ENCODE assay signal across 2 cellular contexts in the genomic region with DNA sequence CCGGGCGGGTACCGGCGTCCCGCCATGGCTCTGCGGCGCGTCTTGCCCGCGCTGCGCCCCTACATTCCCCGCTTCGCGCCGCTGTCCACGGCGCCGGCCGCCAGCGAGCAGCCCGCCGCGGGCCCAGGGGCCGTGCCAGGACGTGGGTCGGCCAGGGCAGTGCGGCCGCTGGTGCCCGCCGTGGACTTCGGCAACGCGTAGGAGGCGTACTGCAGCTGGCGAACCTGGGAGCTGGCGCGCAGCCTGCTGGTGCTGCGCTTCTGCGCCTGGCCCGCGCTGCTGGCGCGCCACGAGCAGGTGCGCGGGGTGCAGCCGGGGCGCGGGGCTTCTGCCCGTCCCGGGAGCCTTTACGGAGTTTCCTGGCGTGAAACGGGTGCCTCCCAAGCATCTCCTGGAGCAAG.
TF ChIP-seq lines count a peak whose summit lies in the region.

No MANE protein-coding gene starts in this region.

TF ChIP-seq in GM12878, 131 proteins besides CTCF, POLR2A, EP300 and RAD21:
- TF ChIP-seq MXI1 (IDR thresholded peaks at IDR 0.05; ENCODE audit: low read depth, low read length), result no peak
- no peak for TF ChIP-seq ZSCAN29 (IDR thresholded peaks at IDR 0.05)
- TF ChIP-seq CEBPB (IDR thresholded peaks at IDR 0.05; ENCODE audit: borderline replicate concordance in 1 of 2, low read depth in 2 of 2, low read length in 2 of 2), result no peak
- TF ChIP-seq, protein P1, sequence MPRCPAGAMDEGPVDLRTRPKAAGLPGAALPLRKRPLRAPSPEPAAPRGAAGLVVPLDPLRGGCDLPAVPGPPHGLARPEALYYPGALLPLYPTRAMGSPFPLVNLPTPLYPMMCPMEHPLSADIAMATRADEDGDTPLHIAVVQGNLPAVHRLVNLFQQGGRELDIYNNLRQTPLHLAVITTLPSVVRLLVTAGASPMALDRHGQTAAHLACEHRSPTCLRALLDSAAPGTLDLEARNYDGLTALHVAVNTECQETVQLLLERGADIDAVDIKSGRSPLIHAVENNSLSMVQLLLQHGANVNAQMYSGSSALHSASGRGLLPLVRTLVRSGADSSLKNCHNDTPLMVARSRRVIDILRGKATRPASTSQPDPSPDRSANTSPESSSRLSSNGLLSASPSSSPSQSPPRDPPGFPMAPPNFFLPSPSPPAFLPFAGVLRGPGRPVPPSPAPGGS (IDR thresholded peaks at IDR 0.05; ENCODE audit: borderline replicate concordance, insufficient read depth, low read depth, low read length, poor library complexity, severe bottlenecking), result no peak
- TF ChIP-seq GATAD2B (conservative IDR thresholded peaks at IDR 0.05; ENCODE audit: low read depth), result 0 out of 2 replicates have a peak, but pooled peaks have one; percentile 26
- no peak for TF ChIP-seq RBBP5 (conservative IDR thresholded peaks at IDR 0.05)
- peak; percentile 97 for TF ChIP-seq HDAC6 (IDR thresholded peaks at IDR 0.05; ENCODE audit: unreplicated experiment)
- TF ChIP-seq, protein P2, sequence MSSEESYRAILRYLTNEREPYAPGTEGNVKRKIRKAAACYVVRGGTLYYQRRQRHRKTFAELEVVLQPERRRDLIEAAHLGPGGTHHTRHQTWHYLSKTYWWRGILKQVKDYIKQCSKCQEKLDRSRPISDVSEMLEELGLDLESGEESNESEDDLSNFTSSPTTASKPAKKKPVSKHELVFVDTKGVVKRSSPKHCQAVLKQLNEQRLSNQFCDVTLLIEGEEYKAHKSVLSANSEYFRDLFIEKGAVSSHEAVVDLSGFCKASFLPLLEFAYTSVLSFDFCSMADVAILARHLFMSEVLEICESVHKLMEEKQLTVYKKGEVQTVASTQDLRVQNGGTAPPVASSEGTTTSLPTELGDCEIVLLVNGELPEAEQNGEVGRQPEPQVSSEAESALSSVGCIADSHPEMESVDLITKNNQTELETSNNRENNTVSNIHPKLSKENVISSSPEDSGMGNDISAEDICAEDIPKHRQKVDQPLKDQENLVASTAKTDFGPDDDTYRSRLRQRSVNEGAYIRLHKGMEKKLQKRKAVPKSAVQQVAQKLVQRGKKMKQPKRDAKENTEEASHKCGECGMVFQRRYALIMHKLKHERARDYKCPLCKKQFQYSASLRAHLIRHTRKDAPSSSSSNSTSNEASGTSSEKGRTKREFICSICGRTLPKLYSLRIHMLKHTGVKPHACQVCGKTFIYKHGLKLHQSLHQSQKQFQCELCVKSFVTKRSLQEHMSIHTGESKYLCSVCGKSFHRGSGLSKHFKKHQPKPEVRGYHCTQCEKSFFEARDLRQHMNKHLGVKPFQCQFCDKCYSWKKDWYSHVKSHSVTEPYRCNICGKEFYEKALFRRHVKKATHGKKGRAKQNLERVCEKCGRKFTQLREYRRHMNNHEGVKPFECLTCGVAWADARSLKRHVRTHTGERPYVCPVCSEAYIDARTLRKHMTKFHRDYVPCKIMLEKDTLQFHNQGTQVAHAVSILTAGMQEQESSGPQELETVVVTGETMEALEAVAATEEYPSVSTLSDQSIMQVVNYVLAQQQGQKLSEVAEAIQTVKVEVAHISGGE (CRISPR knock-in tag; IDR thresholded peaks at IDR 0.05), result no peak
- TF ChIP-seq, protein P3, sequence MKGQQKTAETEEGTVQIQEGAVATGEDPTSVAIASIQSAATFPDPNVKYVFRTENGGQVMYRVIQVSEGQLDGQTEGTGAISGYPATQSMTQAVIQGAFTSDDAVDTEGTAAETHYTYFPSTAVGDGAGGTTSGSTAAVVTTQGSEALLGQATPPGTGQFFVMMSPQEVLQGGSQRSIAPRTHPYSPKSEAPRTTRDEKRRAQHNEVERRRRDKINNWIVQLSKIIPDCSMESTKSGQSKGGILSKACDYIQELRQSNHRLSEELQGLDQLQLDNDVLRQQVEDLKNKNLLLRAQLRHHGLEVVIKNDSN (IDR thresholded peaks at IDR 0.05; ENCODE audit: borderline replicate concordance, extremely low read length, insufficient read depth, low read depth, low read length), result peak; percentile 1

TF ChIP-seq in HepG2, 621 proteins besides CTCF, POLR2A, EP300 and RAD21:
- TF ChIP-seq, protein P4, sequence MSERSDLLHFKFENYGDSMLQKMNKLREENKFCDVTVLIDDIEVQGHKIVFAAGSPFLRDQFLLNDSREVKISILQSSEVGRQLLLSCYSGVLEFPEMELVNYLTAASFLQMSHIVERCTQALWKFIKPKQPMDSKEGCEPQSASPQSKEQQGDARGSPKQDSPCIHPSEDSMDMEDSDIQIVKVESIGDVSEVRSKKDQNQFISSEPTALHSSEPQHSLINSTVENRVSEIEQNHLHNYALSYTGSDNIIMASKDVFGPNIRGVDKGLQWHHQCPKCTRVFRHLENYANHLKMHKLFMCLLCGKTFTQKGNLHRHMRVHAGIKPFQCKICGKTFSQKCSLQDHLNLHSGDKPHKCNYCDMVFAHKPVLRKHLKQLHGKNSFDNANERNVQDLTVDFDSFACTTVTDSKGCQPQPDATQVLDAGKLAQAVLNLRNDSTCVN (CRISPR knock-in tag; IDR thresholded peaks at IDR 0.05; ENCODE audit: borderline replicate concordance), result no peak
- peak; percentile 81 for TF ChIP-seq HNRNPLL (IDR thresholded peaks at IDR 0.05; ENCODE audit: low read depth, low read length, poor library complexity, severe bottlenecking)
- TF ChIP-seq, protein P5, sequence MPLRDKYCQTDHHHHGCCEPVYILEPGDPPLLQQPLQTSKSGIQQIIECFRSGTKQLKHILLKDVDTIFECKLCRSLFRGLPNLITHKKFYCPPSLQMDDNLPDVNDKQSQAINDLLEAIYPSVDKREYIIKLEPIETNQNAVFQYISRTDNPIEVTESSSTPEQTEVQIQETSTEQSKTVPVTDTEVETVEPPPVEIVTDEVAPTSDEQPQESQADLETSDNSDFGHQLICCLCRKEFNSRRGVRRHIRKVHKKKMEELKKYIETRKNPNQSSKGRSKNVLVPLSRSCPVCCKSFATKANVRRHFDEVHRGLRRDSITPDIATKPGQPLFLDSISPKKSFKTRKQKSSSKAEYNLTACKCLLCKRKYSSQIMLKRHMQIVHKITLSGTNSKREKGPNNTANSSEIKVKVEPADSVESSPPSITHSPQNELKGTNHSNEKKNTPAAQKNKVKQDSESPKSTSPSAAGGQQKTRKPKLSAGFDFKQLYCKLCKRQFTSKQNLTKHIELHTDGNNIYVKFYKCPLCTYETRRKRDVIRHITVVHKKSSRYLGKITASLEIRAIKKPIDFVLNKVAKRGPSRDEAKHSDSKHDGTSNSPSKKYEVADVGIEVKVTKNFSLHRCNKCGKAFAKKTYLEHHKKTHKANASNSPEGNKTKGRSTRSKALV (CRISPR knock-in tag; IDR thresholded peaks at IDR 0.05), result peak; percentile 95
